ENCODE assay signal across 13 cellular contexts in genomic region chr14:105817971-105818711, GRCh38.
DNase-seq lines count a peak whose midpoint lies in the region; ATAC-seq, FAIRE-seq and TF ChIP-seq lines count a peak whose summit lies in the region.
"Had no signal": no experiment of that assay in that cellular context is flagged by ENCODE, and none has a peak within 500 bp of the region (broad histone marks: within the 10 kb centered on the region; RNA-seq: fewer than 3 reads in every experiment).

No MANE protein-coding gene starts in this region.

- no peak overlapping the region for H2AK5ac ChIP-seq in mesendoderm (ENCODE audit: low read length)

- H3K79me1 ChIP-seq in mesendoderm (ENCODE audit: low read length): no peaks in the 10 kb centered on the region

- no CpG with 5 or more reads among the region's 21 CpGs for WGBS in GM12878 (ENCODE audit: insufficient coverage, insufficient replicate concordance, low lambda C conversion rate, missing lambda C conversion rate)
- no CpG with 5 or more reads among the region's 21 CpGs for WGBS in mesendoderm (ENCODE audit: extremely low coverage, insufficient coverage, low lambda C conversion rate)

- H3K27ac ChIP-seq in GM12878 (ENCODE audit: control insufficient read depth, insufficient read depth): peak overlapping the region; percentile 31
- H3K27ac ChIP-seq in mesendoderm (ENCODE audit: low read depth, low read length): no peak overlapping the region
- H3K27ac ChIP-seq: thyroid gland had no signal

- H3K4me3 ChIP-seq in GM12865 (ENCODE audit: low read depth, low read length) (no peak overlapping the region), GM12878 (no peak overlapping the region), mesendoderm (ENCODE audit: low read length) (no peak overlapping the region)
- H3K4me3 ChIP-seq: thyroid gland had no signal

- no peak overlapping the region for H3K27ac Mint-ChIP-seq in HFFc6
- H3K27ac Mint-ChIP-seq: endodermal cell; T-helper 1 cell treated with Interleukin-12 subunit alpha and Interleukin-12 subunit beta and Interleukin-4 antibody, amounts not matched to agents 30 μg/mL and 1 μg/mL, for 36 hours had no signal

- H3K27me3 Mint-ChIP-seq in HFFc6 (ENCODE audit: insufficient read depth): no peaks in the 10 kb centered on the region; the same call in none of the 2 replicates

- H3K56ac ChIP-seq in mesendoderm (ENCODE audit: low read length): no peak overlapping the region

- in situ Hi-C loops in GM12878 (cut with MboI): loop anchor here (25.0 kb wide), 1 partner anchor 469 kb away; no protein-coding TSS in a partner anchor

- no peak for FAIRE-seq in GM12878 (lab: Jason Lieb, UNC)

- no peaks in the 10 kb centered on the region for H3K79me2 ChIP-seq in GM12878 (ENCODE audit: control insufficient read depth, insufficient read depth, low read length)
- no peaks in the 10 kb centered on the region for H3K79me2 ChIP-seq in mesendoderm (ENCODE audit: control insufficient read depth, insufficient read depth, low read length)

- H2BK120ac ChIP-seq in mesendoderm (ENCODE audit: low read depth, low read length): no peak overlapping the region

- H4K20me1 ChIP-seq in GM12878 (ENCODE audit: control insufficient read depth, insufficient read depth): no peaks in the 10 kb centered on the region

- TF ChIP-seq RAD21 in GM12878 (IDR thresholded peaks at IDR 0.05; ENCODE audit: insufficient read depth, low read depth, low read length): no peak

- no peaks in the 10 kb centered on the region; the same call in 2 of the 3 replicates for H3K9me3 ChIP-seq in GM12878 (replicated peaks; ENCODE audit: control insufficient read depth, insufficient read depth, low read length)
- H3K9me3 ChIP-seq: thyroid gland had no signal

- no peak overlapping the region for H4K5ac ChIP-seq in mesendoderm (ENCODE audit: low read length)

- no peak overlapping the region for H2BK15ac ChIP-seq in mesendoderm (replicated peaks; ENCODE audit: low read depth)

- H3K36me3 ChIP-seq in GM12878 (ENCODE audit: control insufficient read depth in 2 of 2, insufficient read depth in 2 of 2, low read length in 1 of 2) (no peaks in the 10 kb centered on the region), mesendoderm (ENCODE audit: control insufficient read depth, insufficient read depth, low read length) (no peaks in the 10 kb centered on the region)
- H3K36me3 ChIP-seq: thyroid gland had no signal

- H3K18ac ChIP-seq in mesendoderm (ENCODE audit: low read length): no peak overlapping the region

- H3K9ac ChIP-seq in GM12878 (ENCODE audit: control insufficient read depth, insufficient read depth, low read length): no peak overlapping the region
- H3K9ac ChIP-seq in mesendoderm (ENCODE audit: low read length): no peak overlapping the region

- RAD21 ChIA-PET in GM12878 (lab: Charles Lee; ENCODE audit: unreplicated experiment): interaction anchor here (0.5 to 2.5 kb wide), 9 partner anchors 11 to 496 kb away, joined by 3 to 20 read pairs (median 3); no protein-coding TSS in a partner anchor

- H4K8ac ChIP-seq in mesendoderm (ENCODE audit: low read depth, low read length): no peak overlapping the region

- no peak for TF ChIP-seq POLR2A in GM12878 (IDR thresholded peaks at IDR 0.05; ENCODE audit: low read depth, low read length)

- TF ChIP-seq CTCF in GM12865 (IDR thresholded peaks at IDR 0.05; ENCODE audit: insufficient read depth, low read depth, low read length, missing control alignments) (no peak), GM12878 (IDR thresholded peaks at IDR 0.05 in 2 of 3, conservative IDR thresholded peaks at IDR 0.05 in 1 of 3; ENCODE audit: control insufficient read depth in 2 of 3, extremely low read depth in 1 of 3, insufficient read depth in 1 of 3, low read depth in 3 of 3, low read length in 3 of 3) (no peak), HFFc6 (IDR thresholded peaks at IDR 0.05) (no peak)

- intact Hi-C loops in GM12878 (cut with micrococcal nuclease; ENCODE audit: unreplicated experiment): no loop called here

- H3K4me2 ChIP-seq in GM12878 (ENCODE audit: control insufficient read depth, insufficient read depth) (peak overlapping the region; percentile 30; the same call in 1 of the 2 replicates), mesendoderm (ENCODE audit: low read length) (no peak overlapping the region)

- no peak overlapping the region for H3K4ac ChIP-seq in mesendoderm (ENCODE audit: low read depth, low read length)

- H2BK5ac ChIP-seq in mesendoderm (ENCODE audit: low read length): no peak overlapping the region

- SMC1A ChIA-PET in GM12878 (lab: Charles Lee; ENCODE audit: uncharacterized antibody, unreplicated experiment): interaction anchor here (1.1 to 2.1 kb wide), 5 partner anchors 11 to 556 kb away, joined by 3 to 18 read pairs (median 3); no protein-coding TSS in a partner anchor

- no peak overlapping the region for H3K23ac ChIP-seq in mesendoderm (ENCODE audit: low read length)

- POLR2A ChIA-PET in GM12878 (lab: Charles Lee): interaction anchor here (1.0 to 1.4 kb wide), 3 partner anchors 39 to 459 kb away, joined by 4 to 6 read pairs (median 6); no protein-coding TSS in a partner anchor

- CTCF ChIA-PET in GM12878 (lab: Yijun Ruan, JAX): interaction anchor here (1.2 to 1.9 kb wide), 7 partner anchors 8 to 599 kb away, joined by 3 to 7 read pairs (median 4); no protein-coding TSS in a partner anchor

- TSS peak; percentile 64 for BruUV-seq in GM12878 (replicated peaks; lab: Mats Ljungman, UMichigan)

- H2AFZ ChIP-seq in GM12878 (ENCODE audit: control insufficient read depth, low read depth, low read length): peak overlapping the region; percentile 51; the same call in 1 of the 2 replicates

- H3K27me3 ChIP-seq in GM12878 (replicated peaks in 1 of 2; ENCODE audit: control insufficient read depth in 2 of 2, insufficient read depth in 2 of 2, low read length in 1 of 2) (no peaks in the 10 kb centered on the region), mesendoderm (ENCODE audit: insufficient read depth, low read length, poor library complexity) (no peaks in the 10 kb centered on the region)
- H3K27me3 ChIP-seq: thyroid gland had no signal

- DNase-seq in GM12865 (ENCODE audit: low read depth) (peak; percentile 0), GM12878 (ENCODE audit: low read depth, low spot score) (peak; percentile 71), NOMO-1 treated with DMSO at 0.1 percent for 48 hours (lab: John Stamatoyannopoulos, UW; ENCODE audit: unreplicated experiment) (no peak), mesendoderm (no peak), HFFc6 (no peak)
- DNase-seq in activated CD4-positive, CD25-positive, alpha-beta regulatory T cell (lab: John Stamatoyannopoulos, UW): no peak
- DNase-seq: C1 segment of cervical spinal cord, endodermal cell, hippocampal formation, thyroid gland had no signal

- no peaks in the 10 kb centered on the region for H3K4me1 Mint-ChIP-seq in HFFc6 (ENCODE audit: low read depth)
- H3K4me1 Mint-ChIP-seq: endodermal cell had no signal

- H3K9me3 Mint-ChIP-seq in HFFc6: peaks cover 58% of the 10 kb centered on the region

- no peak overlapping the region for H3K4me3 Mint-ChIP-seq in HFFc6
- H3K4me3 Mint-ChIP-seq: endodermal cell; T-helper 1 cell treated with Interleukin-12 subunit alpha and Interleukin-12 subunit beta and Interleukin-4 antibody, amounts not matched to agents 30 μg/mL and 1 μg/mL, for 36 hours had no signal

- TF ChIP-seq EP300 in GM12878 (IDR thresholded peaks at IDR 0.05; ENCODE audit: borderline replicate concordance in 1 of 2, control insufficient read depth in 1 of 2, low read depth in 2 of 2, low read length in 2 of 2): peak in 1 of 2 experiments; percentile 31; a peak in 1 of 4 replicates

- peaks cover 12% of the 10 kb centered on the region; the same call in 1 of the 2 replicates for H3K36me3 Mint-ChIP-seq in HFFc6 (ENCODE audit: low read depth)

- peak; percentile 81 for ATAC-seq in GM19452 (IDR thresholded peaks at IDR 0.05; ENCODE audit: unreplicated experiment)
- ATAC-seq in HG03108 (IDR thresholded peaks at IDR 0.05; ENCODE audit: unreplicated experiment): peak; percentile 82
- ATAC-seq in GM12878: peak; percentile 95

- H3K4me1 ChIP-seq in GM12878 (ENCODE audit: control insufficient read depth, insufficient read depth, low read length) (peaks cover 16% of the 10 kb centered on the region), mesendoderm (ENCODE audit: control insufficient read depth, low read depth, low read length) (no peaks in the 10 kb centered on the region)
- H3K4me1 ChIP-seq: thyroid gland had no signal

TF ChIP-seq in GM12878, 131 proteins besides CTCF, POLR2A, EP300 and RAD21 (continues in another document):
- no peak for TF ChIP-seq CEBPB (IDR thresholded peaks at IDR 0.05; ENCODE audit: borderline replicate concordance in 1 of 2, low read depth in 2 of 2, low read length in 2 of 2)
- no peak for TF ChIP-seq STAT1 (conservative IDR thresholded peaks at IDR 0.05)
- peak; percentile 63 for TF ChIP-seq RAD51 (IDR thresholded peaks at IDR 0.05)
- no peak for TF ChIP-seq BCLAF1 (IDR thresholded peaks at IDR 0.05)
- TF ChIP-seq HDGF (IDR thresholded peaks at IDR 0.05): 0 out of 2 replicates have a peak, but pooled peaks have one; percentile 56

Comparison
In these comparisons a context has a peak if more than half of its experiments do, and no peak if none do; other contexts are left out.
1. DNase-seq: peak in GM12865 (single experiment) and GM12878 (single experiment); none in NOMO-1 treated with DMSO at 0.1 percent for 48 hours (single experiment), mesendoderm (single experiment), activated CD4-positive, CD25-positive, alpha-beta regulatory T cell (0 of 4) and HFFc6 (single experiment).
2. Peak in every context shown above with its lines, with median percentiles within 50 percentile points of each other: ATAC-seq.